ENCODE assay signal across 9 cellular contexts in the genomic region with DNA sequence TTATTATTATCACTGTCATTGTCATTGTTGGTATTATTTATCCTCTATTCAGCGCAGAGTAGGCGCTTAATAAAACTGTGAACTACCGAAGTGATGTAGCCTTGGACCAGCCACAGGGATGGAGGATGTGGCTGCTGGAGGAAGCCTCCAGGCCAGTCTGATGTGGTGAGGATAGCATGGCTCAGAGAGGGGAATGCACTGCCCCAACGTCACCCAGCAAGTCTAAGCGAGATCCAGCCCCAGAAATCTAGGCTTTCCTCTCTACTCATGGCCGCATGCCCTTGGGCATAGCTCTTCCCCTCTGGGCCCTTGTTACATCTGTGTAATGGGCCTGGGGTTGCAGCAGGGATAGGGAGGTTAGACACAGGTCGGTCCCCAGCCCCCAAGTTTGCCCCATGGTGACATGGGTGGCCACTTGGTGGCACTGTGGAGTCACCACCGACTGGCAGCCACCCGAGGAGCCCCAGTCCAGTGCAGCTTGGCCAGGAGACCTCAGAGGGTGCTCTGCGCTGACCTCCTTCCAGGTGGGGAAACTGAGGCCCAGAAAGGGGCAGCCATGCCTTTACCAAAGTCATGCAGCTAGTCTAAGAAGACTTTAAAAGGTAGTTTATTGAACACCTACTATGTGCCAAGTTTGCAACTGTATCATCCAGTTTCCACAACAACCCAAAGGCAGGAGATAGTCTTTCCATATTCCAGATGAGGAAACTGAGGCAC.
A peak's percentile ranks its signal among the peaks of the same experiment; 100 is the strongest.
DNase-seq lines count a peak whose midpoint lies in the region; ATAC-seq, FAIRE-seq and TF ChIP-seq lines count a peak whose summit lies in the region.
"Had no signal": no experiment of that assay in that cellular context is flagged by ENCODE, and none has a peak within 500 bp of the region (broad histone marks: within the 10 kb centered on the region; RNA-seq: fewer than 3 reads in every experiment).

No MANE protein-coding gene starts in this region.

- no peak for FAIRE-seq in keratinocyte (lab: Jason Lieb, UNC)

- H3K79me2 ChIP-seq in keratinocyte (ENCODE audit: control insufficient read depth, insufficient read depth, low read length): no peaks in the 10 kb centered on the region

- H3K4me3 ChIP-seq in astrocyte of the cerebellum (ENCODE audit: low read depth, low read length): no peak overlapping the region
- no peak overlapping the region for H3K4me3 ChIP-seq in keratinocyte (ENCODE audit: control insufficient read depth in 2 of 3, extremely low read depth in 1 of 3, insufficient read depth in 2 of 3, low read depth in 1 of 3, low read length in 3 of 3)

- H3K27ac Mint-ChIP-seq in stimulated activated naive CD8-positive, alpha-beta T cell treated with anti-CD3 and anti-CD28 coated beads, Interleukin-15, amount 100 ng/mL, for 72 hours: no peak overlapping the region
- H3K27ac Mint-ChIP-seq: activated naive CD4-positive, alpha-beta T cell treated with anti-CD3 and anti-CD28 coated beads, Interleukin-2, amount 50 U/mL, for 24 hours had no signal

- H3K9me1 ChIP-seq in keratinocyte (ENCODE audit: control insufficient read depth, extremely low read depth, insufficient read depth, low read length): no peaks in the 10 kb centered on the region

- peak; percentile 36 for DNase-seq in activated CD4-positive, CD25-positive, alpha-beta regulatory T cell treated with anti-CD3 and anti-CD28 coated beads, Interleukin-2, amount 50 U/mL, for 72 hours
- DNase-seq in NCI-H146 (lab: John Stamatoyannopoulos, UW): peak; percentile 27
- no peak for DNase-seq in astrocyte of the cerebellum (ENCODE audit: low read depth)
- DNase-seq in keratinocyte (ENCODE audit: low read depth, low spot score): no peak
- peak; percentile 15 to 37 for DNase-seq in stimulated activated naive CD8-positive, alpha-beta T cell treated with anti-CD3 and anti-CD28 coated beads, Interleukin-15, amount 100 ng/mL, for 72 hours
- DNase-seq in RKO (ENCODE audit: low spot score): no peak

- dilution Hi-C loops in keratinocyte (cut with MboI; ENCODE audit: extremely low pct_ligation_motif_present, low sequenced_read_pairs): no loop called here

- no peak overlapping the region for H3K4me2 ChIP-seq in keratinocyte (ENCODE audit: control insufficient read depth, extremely low read depth, insufficient read depth, low read depth, low read length)

- no peak for ATAC-seq in activated CD4-positive, CD25-positive, alpha-beta regulatory T cell treated with anti-CD3 and anti-CD28 coated beads, Interleukin-2, amount 50 U/mL, for 24 hours
- no peak for ATAC-seq in stimulated activated naive CD8-positive, alpha-beta T cell treated with anti-CD3 and anti-CD28 coated beads, Interleukin-15, amount 100 ng/mL, for 72 hours
- ATAC-seq in GM18870 (IDR thresholded peaks at IDR 0.05; ENCODE audit: unreplicated experiment): no peak

- H3K27me3 Mint-ChIP-seq in stimulated activated naive CD8-positive, alpha-beta T cell treated with anti-CD3 and anti-CD28 coated beads, Interleukin-15, amount 100 ng/mL, for 72 hours: peaks cover 26% of the 10 kb centered on the region

- H3K27ac ChIP-seq in keratinocyte (ENCODE audit: control insufficient read depth, insufficient read depth, low read length): no peak overlapping the region

- no peaks in the 10 kb centered on the region for H3K4me1 Mint-ChIP-seq in stimulated activated naive CD8-positive, alpha-beta T cell treated with anti-CD3 and anti-CD28 coated beads, Interleukin-15, amount 100 ng/mL, for 72 hours
- H3K4me1 Mint-ChIP-seq: activated naive CD4-positive, alpha-beta T cell treated with anti-CD3 and anti-CD28 coated beads, Interleukin-2, amount 50 U/mL, for 24 hours had no signal

- TF ChIP-seq CTCF in astrocyte of the cerebellum (IDR thresholded peaks at IDR 0.05; ENCODE audit: low read depth, low read length, missing control alignments): peak; percentile 71
- peak; percentile 78 to 96 (median 78) for TF ChIP-seq CTCF in keratinocyte (optimal IDR thresholded peaks at IDR 0.05 in 1 of 3, IDR thresholded peaks at IDR 0.05 in 1 of 3, conservative IDR thresholded peaks at IDR 0.05 in 1 of 3; ENCODE audit: extremely low read depth in 1 of 3, insufficient read depth in 2 of 3, low read length in 3 of 3)

- in situ Hi-C loops in astrocyte of the cerebellum (cut with HindIII; ENCODE audit: low sequenced_read_pairs): loop anchor here (10.0 kb wide), 1 partner anchor 61 kb away; no protein-coding TSS in a partner anchor

- no peaks in the 10 kb centered on the region for H3K27me3 ChIP-seq in keratinocyte (ENCODE audit: control insufficient read depth, extremely low read depth, insufficient read depth, low read length)

- no peak overlapping the region for H3K4me3 Mint-ChIP-seq in stimulated activated naive CD8-positive, alpha-beta T cell treated with anti-CD3 and anti-CD28 coated beads, Interleukin-15, amount 100 ng/mL, for 72 hours
- H3K4me3 Mint-ChIP-seq: activated naive CD4-positive, alpha-beta T cell treated with anti-CD3 and anti-CD28 coated beads, Interleukin-2, amount 50 U/mL, for 24 hours had no signal

- H3K36me3 ChIP-seq in keratinocyte (ENCODE audit: control insufficient read depth in 2 of 2, extremely low read depth in 1 of 2, insufficient read depth in 2 of 2, low read length in 2 of 2): no peaks in the 10 kb centered on the region

- H3K9me3 ChIP-seq in keratinocyte (ENCODE audit: control insufficient read depth, low read depth, low read length): no peaks in the 10 kb centered on the region

- no peaks in the 10 kb centered on the region for H4K20me1 ChIP-seq in keratinocyte (ENCODE audit: control insufficient read depth, extremely low read depth, insufficient read depth, low read length)

- no peak overlapping the region for H2AFZ ChIP-seq in keratinocyte (ENCODE audit: control insufficient read depth, low read length)

- no peak overlapping the region for H3K9ac ChIP-seq in keratinocyte (ENCODE audit: control insufficient read depth, extremely low read depth, insufficient read depth, low read length)

- peaks cover 0 to 17% of the 10 kb centered on the region in 2 donors for H3K9me3 Mint-ChIP-seq in stimulated activated naive CD8-positive, alpha-beta T cell treated with anti-CD3 and anti-CD28 coated beads, Interleukin-15, amount 100 ng/mL, for 72 hours

- H3K4me1 ChIP-seq in keratinocyte (ENCODE audit: control insufficient read depth, extremely low read depth, insufficient read depth, low read length): peaks cover 11% of the 10 kb centered on the region

Comparison
In these comparisons a context has a peak if more than half of its experiments do, and no peak if none do; other contexts are left out.
1. DNase-seq: peak in activated CD4-positive, CD25-positive, alpha-beta regulatory T cell treated with anti-CD3 and anti-CD28 coated beads, Interleukin-2, amount 50 U/mL, for 72 hours (single experiment), NCI-H146 (single experiment) and stimulated activated naive CD8-positive, alpha-beta T cell treated with anti-CD3 and anti-CD28 coated beads, Interleukin-15, amount 100 ng/mL, for 72 hours (2 of 2); none in astrocyte of the cerebellum (single experiment), keratinocyte (single experiment) and RKO (single experiment).